1 cellular context compared by ENCODE assay signal in the genomic region with DNA sequence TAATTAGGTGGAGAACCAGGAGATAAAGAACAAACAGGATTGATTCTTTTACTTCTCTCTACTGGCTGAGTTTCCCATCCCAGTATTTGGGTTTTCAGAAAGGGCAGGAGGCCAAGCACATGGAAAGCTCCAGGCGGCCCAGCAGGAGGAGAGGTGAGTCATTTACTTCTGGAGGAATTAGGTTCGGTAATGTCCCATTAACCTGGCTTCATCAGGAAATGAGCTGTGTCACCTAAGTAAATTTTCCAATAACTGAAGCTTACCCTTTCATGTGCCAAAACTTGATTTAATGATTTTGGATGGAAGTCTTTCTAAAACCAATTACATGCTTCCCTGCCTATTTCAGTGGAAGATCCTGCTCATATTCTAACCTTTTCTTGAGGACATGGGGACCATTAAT.
A peak's percentile ranks its signal among the peaks of the same experiment; 100 is the strongest.
TF ChIP-seq lines count a peak whose summit lies in the region.

No MANE protein-coding gene starts in this region.

TF ChIP-seq in HEK293, 187 proteins besides CTCF, POLR2A, EP300 and RAD21 (continued from another document):
- no peak for TF ChIP-seq IKZF3 (tag by site-specific recombination; IDR thresholded peaks at IDR 0.05)
- TF ChIP-seq ZNF707 (tag by site-specific recombination; IDR thresholded peaks at IDR 0.05), result no peak
- TF ChIP-seq ZNF394 (tag by site-specific recombination; IDR thresholded peaks at IDR 0.05; ENCODE audit: borderline replicate concordance), result no peak
- TF ChIP-seq, protein P1, sequence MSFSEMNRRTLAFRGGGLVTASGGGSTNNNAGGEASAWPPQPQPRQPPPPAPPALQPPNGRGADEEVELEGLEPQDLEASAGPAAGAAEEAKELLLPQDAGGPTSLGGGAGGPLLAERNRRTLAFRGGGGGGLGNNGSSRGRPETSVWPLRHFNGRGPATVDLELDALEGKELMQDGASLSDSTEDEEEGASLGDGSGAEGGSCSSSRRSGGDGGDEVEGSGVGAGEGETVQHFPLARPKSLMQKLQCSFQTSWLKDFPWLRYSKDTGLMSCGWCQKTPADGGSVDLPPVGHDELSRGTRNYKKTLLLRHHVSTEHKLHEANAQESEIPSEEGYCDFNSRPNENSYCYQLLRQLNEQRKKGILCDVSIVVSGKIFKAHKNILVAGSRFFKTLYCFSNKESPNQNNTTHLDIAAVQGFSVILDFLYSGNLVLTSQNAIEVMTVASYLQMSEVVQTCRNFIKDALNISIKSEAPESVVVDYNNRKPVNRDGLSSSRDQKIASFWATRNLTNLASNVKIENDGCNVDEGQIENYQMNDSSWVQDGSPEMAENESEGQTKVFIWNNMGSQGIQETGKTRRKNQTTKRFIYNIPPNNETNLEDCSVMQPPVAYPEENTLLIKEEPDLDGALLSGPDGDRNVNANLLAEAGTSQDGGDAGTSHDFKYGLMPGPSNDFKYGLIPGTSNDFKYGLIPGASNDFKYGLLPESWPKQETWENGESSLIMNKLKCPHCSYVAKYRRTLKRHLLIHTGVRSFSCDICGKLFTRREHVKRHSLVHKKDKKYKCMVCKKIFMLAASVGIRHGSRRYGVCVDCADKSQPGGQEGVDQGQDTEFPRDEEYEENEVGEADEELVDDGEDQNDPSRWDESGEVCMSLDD (tag by site-specific recombination; IDR thresholded peaks at IDR 0.05), result no peak
- TF ChIP-seq ZNF354C (tag by site-specific recombination; IDR thresholded peaks at IDR 0.05; ENCODE audit: borderline replicate concordance, low read depth), result no peak
- no peak for TF ChIP-seq ZNF48 (tag by site-specific recombination; IDR thresholded peaks at IDR 0.05)
- no peak for TF ChIP-seq ZNF521 (tag by site-specific recombination; IDR thresholded peaks at IDR 0.05)
- TF ChIP-seq RBAK (tag by site-specific recombination; IDR thresholded peaks at IDR 0.05), result no peak
- no peak for TF ChIP-seq ZNF558 (tag by site-specific recombination; IDR thresholded peaks at IDR 0.05)
- TF ChIP-seq, protein P2, sequence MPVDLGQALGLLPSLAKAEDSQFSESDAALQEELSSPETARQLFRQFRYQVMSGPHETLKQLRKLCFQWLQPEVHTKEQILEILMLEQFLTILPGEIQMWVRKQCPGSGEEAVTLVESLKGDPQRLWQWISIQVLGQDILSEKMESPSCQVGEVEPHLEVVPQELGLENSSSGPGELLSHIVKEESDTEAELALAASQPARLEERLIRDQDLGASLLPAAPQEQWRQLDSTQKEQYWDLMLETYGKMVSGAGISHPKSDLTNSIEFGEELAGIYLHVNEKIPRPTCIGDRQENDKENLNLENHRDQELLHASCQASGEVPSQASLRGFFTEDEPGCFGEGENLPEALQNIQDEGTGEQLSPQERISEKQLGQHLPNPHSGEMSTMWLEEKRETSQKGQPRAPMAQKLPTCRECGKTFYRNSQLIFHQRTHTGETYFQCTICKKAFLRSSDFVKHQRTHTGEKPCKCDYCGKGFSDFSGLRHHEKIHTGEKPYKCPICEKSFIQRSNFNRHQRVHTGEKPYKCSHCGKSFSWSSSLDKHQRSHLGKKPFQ (tag by site-specific recombination; IDR thresholded peaks at IDR 0.05), result no peak
- TF ChIP-seq, protein P3, sequence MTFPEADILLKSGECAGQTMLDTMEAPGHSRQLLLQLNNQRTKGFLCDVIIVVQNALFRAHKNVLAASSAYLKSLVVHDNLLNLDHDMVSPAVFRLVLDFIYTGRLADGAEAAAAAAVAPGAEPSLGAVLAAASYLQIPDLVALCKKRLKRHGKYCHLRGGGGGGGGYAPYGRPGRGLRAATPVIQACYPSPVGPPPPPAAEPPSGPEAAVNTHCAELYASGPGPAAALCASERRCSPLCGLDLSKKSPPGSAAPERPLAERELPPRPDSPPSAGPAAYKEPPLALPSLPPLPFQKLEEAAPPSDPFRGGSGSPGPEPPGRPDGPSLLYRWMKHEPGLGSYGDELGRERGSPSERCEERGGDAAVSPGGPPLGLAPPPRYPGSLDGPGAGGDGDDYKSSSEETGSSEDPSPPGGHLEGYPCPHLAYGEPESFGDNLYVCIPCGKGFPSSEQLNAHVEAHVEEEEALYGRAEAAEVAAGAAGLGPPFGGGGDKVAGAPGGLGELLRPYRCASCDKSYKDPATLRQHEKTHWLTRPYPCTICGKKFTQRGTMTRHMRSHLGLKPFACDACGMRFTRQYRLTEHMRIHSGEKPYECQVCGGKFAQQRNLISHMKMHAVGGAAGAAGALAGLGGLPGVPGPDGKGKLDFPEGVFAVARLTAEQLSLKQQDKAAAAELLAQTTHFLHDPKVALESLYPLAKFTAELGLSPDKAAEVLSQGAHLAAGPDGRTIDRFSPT (tag by site-specific recombination; IDR thresholded peaks at IDR 0.05), result 0 out of 2 replicates have a peak, but pooled peaks have one; percentile 21
- no peak for TF ChIP-seq ZNF274 (IDR thresholded peaks at IDR 0.05; ENCODE audit: low read length)
- no peak for TF ChIP-seq ZNF274 (tag by site-specific recombination; IDR thresholded peaks at IDR 0.05; ENCODE audit: borderline replicate concordance)
- TF ChIP-seq KLF10 (tag by site-specific recombination; IDR thresholded peaks at IDR 0.05), result no peak
- TF ChIP-seq, protein P4, sequence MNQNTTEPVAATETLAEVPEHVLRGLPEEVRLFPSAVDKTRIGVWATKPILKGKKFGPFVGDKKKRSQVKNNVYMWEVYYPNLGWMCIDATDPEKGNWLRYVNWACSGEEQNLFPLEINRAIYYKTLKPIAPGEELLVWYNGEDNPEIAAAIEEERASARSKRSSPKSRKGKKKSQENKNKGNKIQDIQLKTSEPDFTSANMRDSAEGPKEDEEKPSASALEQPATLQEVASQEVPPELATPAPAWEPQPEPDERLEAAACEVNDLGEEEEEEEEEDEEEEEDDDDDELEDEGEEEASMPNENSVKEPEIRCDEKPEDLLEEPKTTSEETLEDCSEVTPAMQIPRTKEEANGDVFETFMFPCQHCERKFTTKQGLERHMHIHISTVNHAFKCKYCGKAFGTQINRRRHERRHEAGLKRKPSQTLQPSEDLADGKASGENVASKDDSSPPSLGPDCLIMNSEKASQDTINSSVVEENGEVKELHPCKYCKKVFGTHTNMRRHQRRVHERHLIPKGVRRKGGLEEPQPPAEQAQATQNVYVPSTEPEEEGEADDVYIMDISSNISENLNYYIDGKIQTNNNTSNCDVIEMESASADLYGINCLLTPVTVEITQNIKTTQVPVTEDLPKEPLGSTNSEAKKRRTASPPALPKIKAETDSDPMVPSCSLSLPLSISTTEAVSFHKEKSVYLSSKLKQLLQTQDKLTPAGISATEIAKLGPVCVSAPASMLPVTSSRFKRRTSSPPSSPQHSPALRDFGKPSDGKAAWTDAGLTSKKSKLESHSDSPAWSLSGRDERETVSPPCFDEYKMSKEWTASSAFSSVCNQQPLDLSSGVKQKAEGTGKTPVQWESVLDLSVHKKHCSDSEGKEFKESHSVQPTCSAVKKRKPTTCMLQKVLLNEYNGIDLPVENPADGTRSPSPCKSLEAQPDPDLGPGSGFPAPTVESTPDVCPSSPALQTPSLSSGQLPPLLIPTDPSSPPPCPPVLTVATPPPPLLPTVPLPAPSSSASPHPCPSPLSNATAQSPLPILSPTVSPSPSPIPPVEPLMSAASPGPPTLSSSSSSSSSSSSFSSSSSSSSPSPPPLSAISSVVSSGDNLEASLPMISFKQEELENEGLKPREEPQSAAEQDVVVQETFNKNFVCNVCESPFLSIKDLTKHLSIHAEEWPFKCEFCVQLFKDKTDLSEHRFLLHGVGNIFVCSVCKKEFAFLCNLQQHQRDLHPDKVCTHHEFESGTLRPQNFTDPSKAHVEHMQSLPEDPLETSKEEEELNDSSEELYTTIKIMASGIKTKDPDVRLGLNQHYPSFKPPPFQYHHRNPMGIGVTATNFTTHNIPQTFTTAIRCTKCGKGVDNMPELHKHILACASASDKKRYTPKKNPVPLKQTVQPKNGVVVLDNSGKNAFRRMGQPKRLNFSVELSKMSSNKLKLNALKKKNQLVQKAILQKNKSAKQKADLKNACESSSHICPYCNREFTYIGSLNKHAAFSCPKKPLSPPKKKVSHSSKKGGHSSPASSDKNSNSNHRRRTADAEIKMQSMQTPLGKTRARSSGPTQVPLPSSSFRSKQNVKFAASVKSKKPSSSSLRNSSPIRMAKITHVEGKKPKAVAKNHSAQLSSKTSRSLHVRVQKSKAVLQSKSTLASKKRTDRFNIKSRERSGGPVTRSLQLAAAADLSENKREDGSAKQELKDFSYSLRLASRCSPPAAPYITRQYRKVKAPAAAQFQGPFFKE (tag by site-specific recombination; IDR thresholded peaks at IDR 0.05; ENCODE audit: borderline replicate concordance), result no peak
- TF ChIP-seq ZNF146 (tag by site-specific recombination; IDR thresholded peaks at IDR 0.05), result no peak
- no peak for TF ChIP-seq ZNF654 (tag by site-specific recombination; IDR thresholded peaks at IDR 0.05; ENCODE audit: low read depth)
- TF ChIP-seq, protein P5, sequence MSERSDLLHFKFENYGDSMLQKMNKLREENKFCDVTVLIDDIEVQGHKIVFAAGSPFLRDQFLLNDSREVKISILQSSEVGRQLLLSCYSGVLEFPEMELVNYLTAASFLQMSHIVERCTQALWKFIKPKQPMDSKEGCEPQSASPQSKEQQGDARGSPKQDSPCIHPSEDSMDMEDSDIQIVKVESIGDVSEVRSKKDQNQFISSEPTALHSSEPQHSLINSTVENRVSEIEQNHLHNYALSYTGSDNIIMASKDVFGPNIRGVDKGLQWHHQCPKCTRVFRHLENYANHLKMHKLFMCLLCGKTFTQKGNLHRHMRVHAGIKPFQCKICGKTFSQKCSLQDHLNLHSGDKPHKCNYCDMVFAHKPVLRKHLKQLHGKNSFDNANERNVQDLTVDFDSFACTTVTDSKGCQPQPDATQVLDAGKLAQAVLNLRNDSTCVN (tag by site-specific recombination; optimal IDR thresholded peaks at IDR 0.05), result no peak
- no peak for TF ChIP-seq ZNF311 (tag by site-specific recombination; IDR thresholded peaks at IDR 0.05; ENCODE audit: borderline replicate concordance)
- TF ChIP-seq, protein P6, sequence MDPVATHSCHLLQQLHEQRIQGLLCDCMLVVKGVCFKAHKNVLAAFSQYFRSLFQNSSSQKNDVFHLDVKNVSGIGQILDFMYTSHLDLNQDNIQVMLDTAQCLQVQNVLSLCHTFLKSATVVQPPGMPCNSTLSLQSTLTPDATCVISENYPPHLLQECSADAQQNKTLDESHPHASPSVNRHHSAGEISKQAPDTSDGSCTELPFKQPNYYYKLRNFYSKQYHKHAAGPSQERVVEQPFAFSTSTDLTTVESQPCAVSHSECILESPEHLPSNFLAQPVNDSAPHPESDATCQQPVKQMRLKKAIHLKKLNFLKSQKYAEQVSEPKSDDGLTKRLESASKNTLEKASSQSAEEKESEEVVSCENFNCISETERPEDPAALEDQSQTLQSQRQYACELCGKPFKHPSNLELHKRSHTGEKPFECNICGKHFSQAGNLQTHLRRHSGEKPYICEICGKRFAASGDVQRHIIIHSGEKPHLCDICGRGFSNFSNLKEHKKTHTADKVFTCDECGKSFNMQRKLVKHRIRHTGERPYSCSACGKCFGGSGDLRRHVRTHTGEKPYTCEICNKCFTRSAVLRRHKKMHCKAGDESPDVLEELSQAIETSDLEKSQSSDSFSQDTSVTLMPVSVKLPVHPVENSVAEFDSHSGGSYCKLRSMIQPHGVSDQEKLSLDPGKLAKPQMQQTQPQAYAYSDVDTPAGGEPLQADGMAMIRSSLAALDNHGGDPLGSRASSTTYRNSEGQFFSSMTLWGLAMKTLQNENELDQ (tag by site-specific recombination; IDR thresholded peaks at IDR 0.05; ENCODE audit: low read depth), result no peak
- no peak for TF ChIP-seq ZBTB17 (tag by site-specific recombination; IDR thresholded peaks at IDR 0.05)
- TF ChIP-seq, protein P7, sequence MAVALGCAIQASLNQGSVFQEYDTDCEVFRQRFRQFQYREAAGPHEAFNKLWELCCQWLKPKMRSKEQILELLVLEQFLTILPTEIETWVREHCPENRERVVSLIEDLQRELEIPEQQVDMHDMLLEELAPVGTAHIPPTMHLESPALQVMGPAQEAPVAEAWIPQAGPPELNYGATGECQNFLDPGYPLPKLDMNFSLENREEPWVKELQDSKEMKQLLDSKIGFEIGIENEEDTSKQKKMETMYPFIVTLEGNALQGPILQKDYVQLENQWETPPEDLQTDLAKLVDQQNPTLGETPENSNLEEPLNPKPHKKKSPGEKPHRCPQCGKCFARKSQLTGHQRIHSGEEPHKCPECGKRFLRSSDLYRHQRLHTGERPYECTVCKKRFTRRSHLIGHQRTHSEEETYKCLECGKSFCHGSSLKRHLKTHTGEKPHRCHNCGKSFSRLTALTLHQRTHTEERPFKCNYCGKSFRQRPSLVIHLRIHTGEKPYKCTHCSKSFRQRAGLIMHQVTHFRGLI (tag by site-specific recombination; IDR thresholded peaks at IDR 0.05), result no peak
- TF ChIP-seq, protein P8, sequence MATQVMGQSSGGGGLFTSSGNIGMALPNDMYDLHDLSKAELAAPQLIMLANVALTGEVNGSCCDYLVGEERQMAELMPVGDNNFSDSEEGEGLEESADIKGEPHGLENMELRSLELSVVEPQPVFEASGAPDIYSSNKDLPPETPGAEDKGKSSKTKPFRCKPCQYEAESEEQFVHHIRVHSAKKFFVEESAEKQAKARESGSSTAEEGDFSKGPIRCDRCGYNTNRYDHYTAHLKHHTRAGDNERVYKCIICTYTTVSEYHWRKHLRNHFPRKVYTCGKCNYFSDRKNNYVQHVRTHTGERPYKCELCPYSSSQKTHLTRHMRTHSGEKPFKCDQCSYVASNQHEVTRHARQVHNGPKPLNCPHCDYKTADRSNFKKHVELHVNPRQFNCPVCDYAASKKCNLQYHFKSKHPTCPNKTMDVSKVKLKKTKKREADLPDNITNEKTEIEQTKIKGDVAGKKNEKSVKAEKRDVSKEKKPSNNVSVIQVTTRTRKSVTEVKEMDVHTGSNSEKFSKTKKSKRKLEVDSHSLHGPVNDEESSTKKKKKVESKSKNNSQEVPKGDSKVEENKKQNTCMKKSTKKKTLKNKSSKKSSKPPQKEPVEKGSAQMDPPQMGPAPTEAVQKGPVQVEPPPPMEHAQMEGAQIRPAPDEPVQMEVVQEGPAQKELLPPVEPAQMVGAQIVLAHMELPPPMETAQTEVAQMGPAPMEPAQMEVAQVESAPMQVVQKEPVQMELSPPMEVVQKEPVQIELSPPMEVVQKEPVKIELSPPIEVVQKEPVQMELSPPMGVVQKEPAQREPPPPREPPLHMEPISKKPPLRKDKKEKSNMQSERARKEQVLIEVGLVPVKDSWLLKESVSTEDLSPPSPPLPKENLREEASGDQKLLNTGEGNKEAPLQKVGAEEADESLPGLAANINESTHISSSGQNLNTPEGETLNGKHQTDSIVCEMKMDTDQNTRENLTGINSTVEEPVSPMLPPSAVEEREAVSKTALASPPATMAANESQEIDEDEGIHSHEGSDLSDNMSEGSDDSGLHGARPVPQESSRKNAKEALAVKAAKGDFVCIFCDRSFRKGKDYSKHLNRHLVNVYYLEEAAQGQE (tag by site-specific recombination; IDR thresholded peaks at IDR 0.05), result no peak
- no peak for TF ChIP-seq ZNF777 (tag by site-specific recombination; IDR thresholded peaks at IDR 0.05; ENCODE audit: borderline replicate concordance)
- TF ChIP-seq SCRT2 (tag by site-specific recombination; IDR thresholded peaks at IDR 0.05), result no peak
- TF ChIP-seq, protein P9, sequence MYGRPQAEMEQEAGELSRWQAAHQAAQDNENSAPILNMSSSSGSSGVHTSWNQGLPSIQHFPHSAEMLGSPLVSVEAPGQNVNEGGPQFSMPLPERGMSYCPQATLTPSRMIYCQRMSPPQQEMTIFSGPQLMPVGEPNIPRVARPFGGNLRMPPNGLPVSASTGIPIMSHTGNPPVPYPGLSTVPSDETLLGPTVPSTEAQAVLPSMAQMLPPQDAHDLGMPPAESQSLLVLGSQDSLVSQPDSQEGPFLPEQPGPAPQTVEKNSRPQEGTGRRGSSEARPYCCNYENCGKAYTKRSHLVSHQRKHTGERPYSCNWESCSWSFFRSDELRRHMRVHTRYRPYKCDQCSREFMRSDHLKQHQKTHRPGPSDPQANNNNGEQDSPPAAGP (tag by site-specific recombination; IDR thresholded peaks at IDR 0.05), result no peak
- TF ChIP-seq ZNF112 (tag by site-specific recombination; IDR thresholded peaks at IDR 0.05), result no peak
